26 cellular contexts compared by ENCODE assay signal in the genomic region with DNA sequence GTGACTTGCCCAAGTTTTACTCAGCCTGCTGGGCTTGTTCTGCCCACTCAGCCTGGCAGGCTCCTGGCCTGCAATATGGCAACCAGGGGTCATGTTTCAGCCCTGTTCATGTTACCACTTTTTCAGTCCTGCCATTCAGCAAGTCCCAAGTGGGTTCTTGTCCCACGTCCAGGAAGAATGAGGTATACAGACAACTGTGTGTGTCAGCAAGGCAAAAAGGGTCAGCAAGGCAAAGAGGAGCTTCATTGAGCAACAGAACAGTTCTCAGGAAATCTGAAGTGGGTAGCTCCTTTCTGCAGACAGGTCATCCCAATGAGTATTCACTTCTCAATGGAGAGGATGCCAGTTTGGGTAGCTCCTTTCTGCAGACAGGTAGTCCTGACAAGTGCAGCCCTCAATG.
"Had no signal": no experiment of that assay in that cellular context is flagged by ENCODE, and none has a peak within 500 bp of the region (broad histone marks: within the 10 kb centered on the region; RNA-seq: fewer than 3 reads in every experiment).

No MANE protein-coding gene starts in this region.

- ATAC-seq: activated CD8-positive, alpha-beta T cell treated with anti-CD3 and anti-CD28 coated beads for 36 hours; activated naive CD8-positive, alpha-beta T cell treated with anti-CD3 and anti-CD28 coated beads, Interleukin-2, amount 50 U/mL, for 24 hours; body of pancreas; gastrocnemius medialis; left cardiac atrium; mucosa of descending colon had no signal

- H3K4me3 ChIP-seq: body of pancreas, cardiac muscle cell, esophagus squamous epithelium, gastrocnemius medialis, mucosa of descending colon, stomach, transverse colon had no signal

- H3K36me3 ChIP-seq: cardiac muscle cell, esophagus squamous epithelium, gastrocnemius medialis, stomach, transverse colon, WERI-Rb-1 had no signal

- H3K36me3 Mint-ChIP-seq: stimulated activated effector memory CD8-positive, alpha-beta T cell treated with anti-CD3 and anti-CD28 coated beads, Interleukin-12 subunit alpha, Interleukin-12 subunit beta, amount 100 ng/mL, for 72 hours had no signal

- H3K9me3 ChIP-seq: gastrocnemius medialis, transverse colon had no signal

- H3K4me3 Mint-ChIP-seq: activated CD4-positive, alpha-beta T cell treated with anti-CD3 and anti-CD28 coated beads, Interleukin-2, amount 10 ng/mL, durations not matched to agents 7 days and 5 days; activated CD8-positive, alpha-beta T cell treated with anti-CD3 and anti-CD28 coated beads for 36 hours; activated naive CD8-positive, alpha-beta T cell treated with anti-CD3 and anti-CD28 coated beads, Interleukin-2, amount 50 U/mL, for 24 hours; activated T-helper 1 cell treated with anti-CD3 and anti-CD28 coated beads, Interleukin-12 subunit alpha, Interleukin-12 subunit beta, Interleukin-2, Interleukin-4 antibody, amounts not matched to agents 30 ng/mL and 10 ng/mL and 1 ng/mL, durations not matched to agents 14 hours and 24 hours and 36 hours; endodermal cell; nephron progenitor cell; stimulated activated effector memory CD8-positive, alpha-beta T cell treated with anti-CD3 and anti-CD28 coated beads, Interleukin-12 subunit alpha, Interleukin-12 subunit beta, amount 100 ng/mL, for 72 hours had no signal

- H3K9me3 Mint-ChIP-seq: activated CD8-positive, alpha-beta T cell treated with anti-CD3 and anti-CD28 coated beads for 36 hours had no signal

- DNase-seq: activated CD4-positive, alpha-beta T cell treated with anti-CD3 and anti-CD28 coated beads, Interleukin-2, amount 10 ng/mL, durations not matched to agents 7 days and 5 days; activated CD4-positive, CD25-positive, alpha-beta regulatory T cell treated with anti-CD3 and anti-CD28 coated beads, Interleukin-2, amount 50 U/mL, for 72 hours; activated CD8-positive, alpha-beta T cell treated with anti-CD3 and anti-CD28 coated beads for 36 hours; activated gamma-delta T cell; activated naive CD4-positive, alpha-beta T cell treated with anti-CD3 and anti-CD28 coated beads, Interleukin-2, amount 50 U/mL, for 16 hours; activated naive CD8-positive, alpha-beta T cell treated with anti-CD3 and anti-CD28 coated beads, Interleukin-2, amount 50 U/mL, for 24 hours; body of pancreas; cortex of kidney; endodermal cell; esophagus squamous epithelium; gastrocnemius medialis; hypothalamus; islet precursor cell; left cardiac atrium; mesenchymal stem cell; mucosa of descending colon; nephron progenitor cell; nucleus accumbens; small intestine; stimulated activated CD4-positive, alpha-beta T cell treated with anti-CD3 and anti-CD28 coated beads, Interleukin-2, amount 100 ng/mL, for 24 hours; stomach; transverse colon; WERI-Rb-1 had no signal

- H3K27ac Mint-ChIP-seq: activated CD4-positive, alpha-beta T cell treated with anti-CD3 and anti-CD28 coated beads, Interleukin-2, amount 10 ng/mL, durations not matched to agents 7 days and 5 days; activated CD8-positive, alpha-beta T cell treated with anti-CD3 and anti-CD28 coated beads for 36 hours; activated naive CD8-positive, alpha-beta T cell treated with anti-CD3 and anti-CD28 coated beads, Interleukin-2, amount 50 U/mL, for 24 hours; activated T-helper 1 cell treated with anti-CD3 and anti-CD28 coated beads, Interleukin-12 subunit alpha, Interleukin-12 subunit beta, Interleukin-2, Interleukin-4 antibody, amounts not matched to agents 30 ng/mL and 10 ng/mL and 1 ng/mL, durations not matched to agents 14 hours and 24 hours and 36 hours; endodermal cell; nephron progenitor cell; stimulated activated effector memory CD8-positive, alpha-beta T cell treated with anti-CD3 and anti-CD28 coated beads, Interleukin-12 subunit alpha, Interleukin-12 subunit beta, amount 100 ng/mL, for 72 hours had no signal

- H3K4me1 Mint-ChIP-seq: activated CD4-positive, alpha-beta T cell treated with anti-CD3 and anti-CD28 coated beads, Interleukin-2, amount 10 ng/mL, durations not matched to agents 7 days and 5 days; activated naive CD8-positive, alpha-beta T cell treated with anti-CD3 and anti-CD28 coated beads, Interleukin-2, amount 50 U/mL, for 24 hours; endodermal cell; nephron progenitor cell; stimulated activated effector memory CD8-positive, alpha-beta T cell treated with anti-CD3 and anti-CD28 coated beads, Interleukin-12 subunit alpha, Interleukin-12 subunit beta, amount 100 ng/mL, for 72 hours had no signal

- H3K27me3 Mint-ChIP-seq: activated CD4-positive, alpha-beta T cell treated with anti-CD3 and anti-CD28 coated beads, Interleukin-2, amount 10 ng/mL, durations not matched to agents 7 days and 5 days; activated naive CD8-positive, alpha-beta T cell treated with anti-CD3 and anti-CD28 coated beads, Interleukin-2, amount 50 U/mL, for 24 hours had no signal

- H3K27me3 ChIP-seq: body of pancreas, cardiac muscle cell, esophagus squamous epithelium, gastrocnemius medialis, stomach, transverse colon had no signal

- H3K4me1 ChIP-seq: body of pancreas, esophagus squamous epithelium, gastrocnemius medialis, stomach, transverse colon had no signal

- H3K27ac ChIP-seq: body of pancreas, cardiac muscle cell, esophagus squamous epithelium, gastrocnemius medialis, stomach, transverse colon, WERI-Rb-1 had no signal
